Comparison of ENCODE assay signal across 10 cellular contexts in genomic region chr15:72285927-72286516, GRCh38. TPM values are rescaled to one million over a fixed set of nuclear protein-coding genes. Genes with fewer than 3 reads are reported as not detected.
DNase-seq lines count a peak whose midpoint lies in the region; ATAC-seq, FAIRE-seq and TF ChIP-seq lines count a peak whose summit lies in the region.
"Had no signal": no experiment of that assay in that cellular context is flagged by ENCODE, and none has a peak within 500 bp of the region (broad histone marks: within the 10 kb centered on the region; RNA-seq: fewer than 3 reads in every experiment).

No MANE protein-coding gene starts in this region.

- peaks cover 8% of the 10 kb centered on the region for H3K36me3 ChIP-seq in neutrophil

- no peaks in the 10 kb centered on the region for H3K4me1 Mint-ChIP-seq in effector memory CD8-positive, alpha-beta T cell (ENCODE audit: low read depth in 2 of 2)

- peak; percentile 25 for TF ChIP-seq CTCF in neutrophil (IDR thresholded peaks at IDR 0.05)

- H3K9me3 Mint-ChIP-seq in effector memory CD8-positive, alpha-beta T cell = no peaks in the 10 kb centered on the region

- peak; percentile 70 for ATAC-seq in effector memory CD8-positive, alpha-beta T cell (replicated peaks)

- H3K4me3 Mint-ChIP-seq in effector memory CD8-positive, alpha-beta T cell = no peak overlapping the region

- H3K36me3 Mint-ChIP-seq in effector memory CD8-positive, alpha-beta T cell (ENCODE audit: insufficient read depth) = no peaks in the 10 kb centered on the region

- H3K27ac ChIP-seq in neutrophil = no peak overlapping the region
- H3K27ac ChIP-seq: SK-N-MC, skin epidermis had no signal

- H3K4me3 ChIP-seq in neutrophil (ENCODE audit: low read depth in 1 of 2, low read length in 1 of 2) = no peak overlapping the region
- H3K4me3 ChIP-seq: SK-N-MC, skin epidermis had no signal

- no peak for FAIRE-seq in frontal cortex (lab: Jason Lieb, UNC)

- peak overlapping the region in 1 of 2 donors; percentile 50 for H3K27ac Mint-ChIP-seq in effector memory CD8-positive, alpha-beta T cell

- DNase-seq in DMS53 (lab: John Stamatoyannopoulos, UW) (peak; percentile 41), LoVo (ENCODE audit: low spot score) (peak; percentile 26), frontal cortex (ENCODE audit: low spot score in 2 of 2) (no peak), GOT3 (lab: John Stamatoyannopoulos, UW) (no peak), NCI-H1930 (lab: John Stamatoyannopoulos, UW) (no peak)
- DNase-seq in activated CD4-positive, alpha-beta T cell treated with anti-CD3 and anti-CD28 coated beads for 4 hours = peak; percentile 56 to 61
- peak; percentile 22 to 27 (median 24) for DNase-seq in effector memory CD8-positive, alpha-beta T cell

- H3K27me3 Mint-ChIP-seq in effector memory CD8-positive, alpha-beta T cell = no peaks in the 10 kb centered on the region

- no peaks in the 10 kb centered on the region for H3K9me3 ChIP-seq in neutrophil

- no peaks in the 10 kb centered on the region for H3K27me3 ChIP-seq in neutrophil

- H3K4me1 ChIP-seq in neutrophil (ENCODE audit: control insufficient read depth in 1 of 2, insufficient read depth in 1 of 2, low read depth in 1 of 2, low read length in 1 of 2) = no peaks in the 10 kb centered on the region

RNA-seq across cellular contexts. Expression of gene PARP6, which starts 13.7 kb away (rescaled TPM):
- total RNA-seq in frontal cortex = 55.4 TPM

RNA-seq across cellular contexts. Expression of gene CELF6, which starts 33.9 kb away (rescaled TPM):
- 11.4 TPM for total RNA-seq in frontal cortex

RNA-seq across cellular contexts. Expression of gene PKM, which starts 55.0 kb away (rescaled TPM):
- 285 TPM for total RNA-seq in frontal cortex

Comparison
In these comparisons a context has a peak if more than half of its experiments do, and no peak if none do; other contexts are left out.
1. DNase-seq: peak in DMS53 (single experiment), LoVo (single experiment), activated CD4-positive, alpha-beta T cell treated with anti-CD3 and anti-CD28 coated beads for 4 hours (2 of 2) and effector memory CD8-positive, alpha-beta T cell (3 of 3); none in frontal cortex (0 of 2), GOT3 (single experiment) and NCI-H1930 (0 of 2).